In genomic region chr13:31827707-31828106, GRCh38 we compare ENCODE assay signal across 1 cellular context.
TF ChIP-seq lines count a peak whose summit lies in the region.

No MANE protein-coding gene starts in this region.

TF ChIP-seq in GM23338, 12 proteins besides CTCF, POLR2A, EP300 and RAD21 (continued from another document):
- TF ChIP-seq REST (IDR thresholded peaks at IDR 0.05; ENCODE audit: unreplicated experiment), result no peak
- TF ChIP-seq ETS1 (IDR thresholded peaks at IDR 0.05), result no peak
- no peak for TF ChIP-seq JUNB (IDR thresholded peaks at IDR 0.05; ENCODE audit: unreplicated experiment)
- no peak for TF ChIP-seq CREB1 (CRISPR knock-in tag; IDR thresholded peaks at IDR 0.05; ENCODE audit: low read depth)
- no peak for TF ChIP-seq NANOG (IDR thresholded peaks at IDR 0.05; ENCODE audit: borderline replicate concordance)
- TF ChIP-seq EZH2phosphoT487 (IDR thresholded peaks at IDR 0.05; ENCODE audit: unreplicated experiment), result no peak
- no peak for TF ChIP-seq STAT1 (IDR thresholded peaks at IDR 0.05; ENCODE audit: unreplicated experiment)
- TF ChIP-seq EZH2 (IDR thresholded peaks at IDR 0.05; ENCODE audit: low read depth, unreplicated experiment), result no peak
- TF ChIP-seq ZNF114 (CRISPR knock-in tag; IDR thresholded peaks at IDR 0.05), result no peak
- no peak for TF ChIP-seq ZNF331 (CRISPR knock-in tag; IDR thresholded peaks at IDR 0.05; ENCODE audit: low read depth)
- TF ChIP-seq POLR2AphosphoS5 (IDR thresholded peaks at IDR 0.05; ENCODE audit: low read depth), result no peak
TF ChIP-seq in GM23338: peak in this region for 0.
